Comparison of ENCODE assay signal across 40 cellular contexts in genomic region chr2:37132914-37133313, GRCh38. TPM values are rescaled to one million over a fixed set of nuclear protein-coding genes. Genes with fewer than 3 reads are reported as not detected.
"Had no signal": no experiment of that assay in that cellular context is flagged by ENCODE, and none has a peak within 500 bp of the region (broad histone marks: within the 10 kb centered on the region; RNA-seq: fewer than 3 reads in every experiment).

No MANE protein-coding gene starts in this region.

- DNase-seq: Karpas-422, Kasumi-1, MG63, MM.1S, MV-4-11, NCI-H1048, NCI-H1092, NCI-H1092 treated with DMSO at 0.1 percent for 48 hours, NCI-H1105, NCI-H1105 treated with DMSO at 0.1 percent for 48 hours, NCI-H1417, NCI-H1417 treated with DMSO at 0.1 percent for 48 hours, NCI-H1436, NCI-H1436 treated with DMSO at 0.1 percent for 48 hours, NCI-H146, NCI-H1694, NCI-H1694 treated with DMSO at 0.1 percent for 48 hours, NCI-H187, NCI-H187 treated with DMSO at 0.1 percent for 48 hours, NCI-H1930, NCI-H2029, NCI-H2029 treated with DMSO at 0.1 percent for 48 hours, NCI-H2081, NCI-H2081 treated with DMSO at 0.1 percent for 48 hours, NCI-H2107, NCI-H2171, NCI-H2171 treated with DMSO at 0.1 percent for 48 hours, NCI-H2227 treated with DMSO at 0.1 percent for 48 hours, NCI-H226, NCI-H345, NCI-H446, NCI-H446 treated with DMSO at 0.1 percent for 48 hours, NCI-H510A, NCI-H510A treated with DMSO at 0.1 percent for 48 hours, NCI-H524, NCI-H524 treated with DMSO at 0.1 percent for 48 hours had no signal

- H3K9me3 ChIP-seq: MG63 had no signal

- H3K27me3 ChIP-seq: MG63 had no signal

- H3K4me3 ChIP-seq: MG63 had no signal

RNA-seq across cellular contexts. Expression of gene SULT6B1, which starts 55.6 kb away (rescaled TPM):
- total RNA-seq: LHCN-M2, M059J, MCF 10A, NCI-H460 had no signal
